Comparison of ENCODE assay signal across 8 cellular contexts in genomic region chr10:129031233-129032150, GRCh38.
DNase-seq lines count a peak whose midpoint lies in the region; ATAC-seq and TF ChIP-seq lines count a peak whose summit lies in the region.

No MANE protein-coding gene starts in this region.

- POLR2A ChIA-PET in Panc1 (lab: Charles Lee): interaction anchor here (0.5 to 0.7 kb wide), 2 partner anchors 255 to 796 kb away, joined by 3 to 6 read pairs; no protein-coding TSS in a partner anchor

- TF ChIP-seq CTCF in Panc1 (IDR thresholded peaks at IDR 0.05): peak; percentile 97
- TF ChIP-seq CTCF in smooth muscle cell (IDR thresholded peaks at IDR 0.05; ENCODE audit: borderline replicate concordance, insufficient read depth, poor library complexity, severe bottlenecking): peak; percentile 96

- CTCF ChIA-PET in Panc1 (lab: Charles Lee): no interaction called here

- intact Hi-C loops in Panc1 (cut with micrococcal nuclease; ENCODE audit: unreplicated experiment): loop anchor here (5.0 to 10.0 kb wide), 2 partner anchors 941 to 1093 kb away; no protein-coding TSS in a partner anchor
- intact Hi-C loops in right cardiac atrium (cut with DNase I): loop anchor here (5.0 to 10.0 kb wide), 3 partner anchors 303 to 943 kb away; no protein-coding TSS in a partner anchor

- in situ Hi-C loops in Panc1 (cut with HindIII; ENCODE audit: low pct_unique_long_range_greater_than_20kb, low sequenced_read_pairs): no loop called here

- no peak overlapping the region for H3K9ac ChIP-seq in smooth muscle cell (ENCODE audit: low read depth)

- H3K4me2 ChIP-seq in smooth muscle cell: no peak overlapping the region

- 21% methylated on average over 18 of the region's 18 CpGs for whole genome bisulfite sequencing in right cardiac atrium
- 33% methylated on average over 17 of the region's 18 CpGs for WGBS in smooth muscle cell (ENCODE audit: low lambda C conversion rate)

- DNase-seq in NCI-H1417 (lab: John Stamatoyannopoulos, UW) (peak; percentile 4 to 42 (median 20)), NCI-H1417 treated with DMSO at 0.1 percent for 48 hours (lab: John Stamatoyannopoulos, UW) (no peak), Panc1 (ENCODE audit: low read depth, low spot score) (peak; percentile 18), right cardiac atrium (peak; percentile 56 to 87 (median 81)), smooth muscle cell (lab: John Stamatoyannopoulos, UW; ENCODE audit: unreplicated experiment) (peak; percentile 9), amniotic stem cell (lab: John Stamatoyannopoulos, UW) (no peak)
- DNase-seq in activated naive CD4-positive, alpha-beta T cell treated with anti-CD3 and anti-CD28 coated beads, Interleukin-2, amount 50 U/mL, for 72 hours (ENCODE audit: low spot score in 2 of 2): peak in 1 of 2 donors; percentile 67

- H3K4me1 ChIP-seq in Panc1 (ENCODE audit: control insufficient read depth, insufficient read depth, low read length) (no peaks in the 10 kb centered on the region), right cardiac atrium (ENCODE audit: control insufficient read depth, insufficient read depth, low read length) (no peaks in the 10 kb centered on the region), smooth muscle cell (ENCODE audit: low read depth) (no peaks in the 10 kb centered on the region)

- H3K27ac Mint-ChIP-seq in activated naive CD4-positive, alpha-beta T cell treated with anti-CD3 and anti-CD28 coated beads, Interleukin-2, amount 50 U/mL, for 72 hours: no peak overlapping the region

- no peaks in the 10 kb centered on the region for H3K79me2 ChIP-seq in smooth muscle cell (ENCODE audit: low read depth)

- H3F3A ChIP-seq in smooth muscle cell (ENCODE audit: low read depth): no peaks in the 10 kb centered on the region

- H3K9me3 ChIP-seq in Panc1 (ENCODE audit: control insufficient read depth, insufficient read depth, low read depth, low read length) (no peaks in the 10 kb centered on the region), right cardiac atrium (ENCODE audit: control insufficient read depth, low read length) (no peaks in the 10 kb centered on the region), smooth muscle cell (replicated peaks; ENCODE audit: low read depth) (no peaks in the 10 kb centered on the region)

- H3K27ac ChIP-seq in Panc1 (ENCODE audit: low read length) (no peak overlapping the region), right cardiac atrium (ENCODE audit: low read length) (no peak overlapping the region), smooth muscle cell (ENCODE audit: low read depth) (no peak overlapping the region)

- H3K36me3 ChIP-seq in Panc1 (ENCODE audit: control insufficient read depth, insufficient read depth, low read length) (no peaks in the 10 kb centered on the region), smooth muscle cell (ENCODE audit: low read depth) (no peaks in the 10 kb centered on the region)

- peaks cover 61% of the 10 kb centered on the region for H3K27me3 ChIP-seq in Panc1 (ENCODE audit: control insufficient read depth, insufficient read depth, low read length)
- no peaks in the 10 kb centered on the region for H3K27me3 ChIP-seq in right cardiac atrium (ENCODE audit: control insufficient read depth, insufficient read depth)
- H3K27me3 ChIP-seq in smooth muscle cell (ENCODE audit: low read depth): peaks cover 22% of the 10 kb centered on the region

- no peaks in the 10 kb centered on the region for H3K9me3 Mint-ChIP-seq in activated naive CD4-positive, alpha-beta T cell treated with anti-CD3 and anti-CD28 coated beads, Interleukin-2, amount 50 U/mL, for 72 hours

- H2AFZ ChIP-seq in smooth muscle cell (ENCODE audit: low read depth): no peak overlapping the region

- H3K4me3 ChIP-seq in Panc1 (ENCODE audit: low read depth in 2 of 2, low read length in 2 of 2) (no peak overlapping the region), right cardiac atrium (ENCODE audit: low read length) (no peak overlapping the region), smooth muscle cell (no peak overlapping the region)

- BruUV-seq in Panc1 (replicated peaks; lab: Mats Ljungman, UMichigan): no TSS peak

- peaks cover 0 to 6% of the 10 kb centered on the region in 2 donors for H3K36me3 Mint-ChIP-seq in activated naive CD4-positive, alpha-beta T cell treated with anti-CD3 and anti-CD28 coated beads, Interleukin-2, amount 50 U/mL, for 72 hours

- no peaks in the 10 kb centered on the region for H4K20me1 ChIP-seq in smooth muscle cell (ENCODE audit: low read depth)

- ATAC-seq in HG02973 (IDR thresholded peaks at IDR 0.05; ENCODE audit: unreplicated experiment) (peak; percentile 69), Panc1 (peak; percentile 98), right cardiac atrium (peak; percentile 92 to 93)
- ATAC-seq in activated naive CD4-positive, alpha-beta T cell treated with anti-CD3 and anti-CD28 coated beads, Interleukin-2, amount 50 U/mL, for 72 hours: peak; percentile 69 to 83

Comparison
In these comparisons a context has a peak if more than half of its experiments do, and no peak if none do; other contexts are left out.
1. DNase-seq: peak in NCI-H1417 (3 of 3), Panc1 (single experiment), right cardiac atrium (3 of 3) and smooth muscle cell (single experiment); none in NCI-H1417 treated with DMSO at 0.1 percent for 48 hours (single experiment) and amniotic stem cell (single experiment).
2. Peak in every context shown above with its lines, with median percentiles within 50 percentile points of each other: ATAC-seq.